In genomic region chr17:76586741-76587487, GRCh38 we compare ENCODE assay signal across 12 cellular contexts. TPM values are rescaled to one million over a fixed set of nuclear protein-coding genes. Genes with fewer than 3 reads are reported as not detected.
DNase-seq lines count a peak whose midpoint lies in the region; ATAC-seq and TF ChIP-seq lines count a peak whose summit lies in the region.
"Had no signal": no experiment of that assay in that cellular context is flagged by ENCODE, and none has a peak within 500 bp of the region (broad histone marks: within the 10 kb centered on the region; RNA-seq: fewer than 3 reads in every experiment).

No MANE protein-coding gene starts in this region.

- no peaks in the 10 kb centered on the region for H3K9me3 Mint-ChIP-seq in activated T-helper 1 cell treated with anti-CD3 and anti-CD28 coated beads, Interleukin-12 subunit alpha, Interleukin-12 subunit beta, Interleukin-2, Interleukin-4 antibody, amounts not matched to agents 30 ng/mL and 10 ng/mL and 1 ng/mL, durations not matched to agents 14 hours and 24 hours and 36 hours
- H3K9me3 Mint-ChIP-seq: activated CD4-positive, alpha-beta T cell treated with anti-CD3 and anti-CD28 coated beads, Interleukin-2, amount 10 ng/mL, durations not matched to agents 24 days and 14 days; stimulated activated naive CD8-positive, alpha-beta T cell treated with anti-CD3 and anti-CD28 coated beads, Interleukin-15, Interleukin-2, amounts not matched to agents 100 ng/mL and 50 ng/mL, for 24 hours had no signal

- H3K4me1 ChIP-seq in BLaER1 treated with 17β-estradiol and CSF1 and Interleukin-3, amounts not matched to agents 10 nM and 100 nM = peaks cover 11 to 40% (median 34%) of the 10 kb centered on the region in 10 experiments; a peak in 17 of 20 replicates
- H3K4me1 ChIP-seq in PC-9 (replicated peaks; ENCODE audit: insufficient read depth) (no peaks in the 10 kb centered on the region), iPS-15b (ENCODE audit: control insufficient read depth, insufficient read depth, low read length) (peaks cover 3% of the 10 kb centered on the region)

- no peak overlapping the region for H3K4me3 Mint-ChIP-seq in activated T-helper 1 cell treated with anti-CD3 and anti-CD28 coated beads, Interleukin-12 subunit alpha, Interleukin-12 subunit beta, Interleukin-2, Interleukin-4 antibody, amounts not matched to agents 30 ng/mL and 10 ng/mL and 1 ng/mL, durations not matched to agents 14 hours and 24 hours and 36 hours
- H3K4me3 Mint-ChIP-seq: activated CD4-positive, alpha-beta T cell treated with anti-CD3 and anti-CD28 coated beads, Interleukin-2, amount 10 ng/mL, durations not matched to agents 24 days and 14 days; stimulated activated naive CD8-positive, alpha-beta T cell treated with anti-CD3 and anti-CD28 coated beads, Interleukin-15, Interleukin-2, amounts not matched to agents 100 ng/mL and 50 ng/mL, for 24 hours had no signal

- no peaks in the 10 kb centered on the region for H3K9me2 ChIP-seq in PC-9 (ENCODE audit: insufficient read depth)

- TSS peak; percentile 83 for BruUV-seq in PC-9 (replicated peaks; lab: Mats Ljungman, UMichigan)

- DNase-seq in H7 (peak; percentile 41), PC-9 (no peak), NCI-H2196 (lab: John Stamatoyannopoulos, UW; ENCODE audit: unreplicated experiment) (no peak), A172 (ENCODE audit: low spot score) (no peak)
- DNase-seq in activated T-helper 1 cell treated with anti-CD3 and anti-CD28 coated beads, Interleukin-12 subunit alpha, Interleukin-12 subunit beta, Interleukin-2, Interleukin-4 antibody, amounts not matched to agents 30 ng/mL and 10 ng/mL and 1 ng/mL, durations not matched to agents 14 hours and 24 hours and 36 hours (ENCODE audit: low spot score) = no peak

- no peaks in the 10 kb centered on the region for H3K36me3 ChIP-seq in BLaER1 treated with 17β-estradiol and CSF1 and Interleukin-3, amounts not matched to agents 10 nM and 100 nM
- H3K36me3 ChIP-seq in H7 (replicated peaks; ENCODE audit: control insufficient read depth, insufficient read depth, low read length) (no peaks in the 10 kb centered on the region), PC-9 (ENCODE audit: low read depth) (no peaks in the 10 kb centered on the region), iPS-15b (ENCODE audit: control insufficient read depth, insufficient read depth, low read length) (no peaks in the 10 kb centered on the region)

- peak overlapping the region in 1 of 10 experiments; percentile 14; a peak in 1 of 20 replicates for H3K4me3 ChIP-seq in BLaER1 treated with 17β-estradiol and CSF1 and Interleukin-3, amounts not matched to agents 10 nM and 100 nM
- H3K4me3 ChIP-seq in H7 (ENCODE audit: insufficient read depth, low read depth, low read length) (no peak overlapping the region), PC-9 (no peak overlapping the region), iPS-15b (ENCODE audit: low read depth, low read length) (peak overlapping the region; percentile 20)

- peaks cover 0 to 29% (median 26%) of the 10 kb centered on the region in 11 experiments; a peak in 16 of 22 replicates for H4K20me1 ChIP-seq in BLaER1 treated with 17β-estradiol and CSF1 and Interleukin-3, amounts not matched to agents 10 nM and 100 nM
- H4K20me1 ChIP-seq in PC-9 (ENCODE audit: insufficient read depth) = no peaks in the 10 kb centered on the region

- peaks cover 4% of the 10 kb centered on the region; the same call in 1 of the 2 replicates for H3F3A ChIP-seq in PC-9 (ENCODE audit: insufficient read depth, low read depth)

- no peak overlapping the region for H3K27ac Mint-ChIP-seq in activated T-helper 1 cell treated with anti-CD3 and anti-CD28 coated beads, Interleukin-12 subunit alpha, Interleukin-12 subunit beta, Interleukin-2, Interleukin-4 antibody, amounts not matched to agents 30 ng/mL and 10 ng/mL and 1 ng/mL, durations not matched to agents 14 hours and 24 hours and 36 hours
- H3K27ac Mint-ChIP-seq: activated CD4-positive, alpha-beta T cell treated with anti-CD3 and anti-CD28 coated beads, Interleukin-2, amount 10 ng/mL, durations not matched to agents 24 days and 14 days; stimulated activated naive CD8-positive, alpha-beta T cell treated with anti-CD3 and anti-CD28 coated beads, Interleukin-15, Interleukin-2, amounts not matched to agents 100 ng/mL and 50 ng/mL, for 24 hours had no signal

- CTCF ChIA-PET in PC-9 (lab: Charles Lee) = interaction anchor here (0.6 to 1.6 kb wide), 2 partner anchors 25 to 28 kb away, joined by 3 to 5 read pairs; no protein-coding TSS in a partner anchor

- TF ChIP-seq CTCF in PC-9 (conservative IDR thresholded peaks at IDR 0.05) = no peak

- H3K36me3 Mint-ChIP-seq in activated T-helper 1 cell treated with anti-CD3 and anti-CD28 coated beads, Interleukin-12 subunit alpha, Interleukin-12 subunit beta, Interleukin-2, Interleukin-4 antibody, amounts not matched to agents 30 ng/mL and 10 ng/mL and 1 ng/mL, durations not matched to agents 14 hours and 24 hours and 36 hours (ENCODE audit: low read depth) = no peaks in the 10 kb centered on the region

- H3K79me2 ChIP-seq in PC-9 (ENCODE audit: low read depth) = no peaks in the 10 kb centered on the region

- H3K4me2 ChIP-seq in BLaER1 treated with 17β-estradiol and CSF1 and Interleukin-3, amounts not matched to agents 10 nM and 100 nM = peak overlapping the region; percentile 6 to 90 (median 48); a peak in 17 of 22 replicates
- 0 out of 2 replicates have a peak overlapping the region, but pooled peaks have one; percentile 26 for H3K4me2 ChIP-seq in PC-9

- no peak for ATAC-seq in HG03175 (IDR thresholded peaks at IDR 0.05; ENCODE audit: unreplicated experiment)

- H3K27me3 ChIP-seq in BLaER1 treated with 17β-estradiol and CSF1 and Interleukin-3, amounts not matched to agents 10 nM and 100 nM = peaks cover 66 to 82% (median 76%) of the 10 kb centered on the region in 11 experiments
- H3K27me3 ChIP-seq in H7 (ENCODE audit: control insufficient read depth, insufficient read depth, low read length) = peaks cover 46% of the 10 kb centered on the region
- no peaks in the 10 kb centered on the region for H3K27me3 ChIP-seq in PC-9 (ENCODE audit: insufficient read depth, low read depth)
- peaks cover 54% of the 10 kb centered on the region for H3K27me3 ChIP-seq in iPS-15b (ENCODE audit: control insufficient read depth, insufficient read depth, low read length)

- no peak overlapping the region for H3K27ac ChIP-seq in BLaER1 treated with 17β-estradiol and CSF1 and Interleukin-3, amounts not matched to agents 10 nM and 100 nM
- H3K27ac ChIP-seq in PC-9 = no peak overlapping the region

- peaks cover 0 to 6% (median 0%) of the 10 kb centered on the region in 11 experiments; a peak in 1 of 22 replicates for H3K9me3 ChIP-seq in BLaER1 treated with 17β-estradiol and CSF1 and Interleukin-3, amounts not matched to agents 10 nM and 100 nM (replicated peaks in 1 of 11)
- no peaks in the 10 kb centered on the region for H3K9me3 ChIP-seq in PC-9 (ENCODE audit: insufficient read depth, low read depth)
- no peaks in the 10 kb centered on the region for H3K9me3 ChIP-seq in iPS-15b (ENCODE audit: control insufficient read depth, insufficient read depth, low read length)

- peaks cover 5% of the 10 kb centered on the region for H3K4me1 Mint-ChIP-seq in activated T-helper 1 cell treated with anti-CD3 and anti-CD28 coated beads, Interleukin-12 subunit alpha, Interleukin-12 subunit beta, Interleukin-2, Interleukin-4 antibody, amounts not matched to agents 30 ng/mL and 10 ng/mL and 1 ng/mL, durations not matched to agents 14 hours and 24 hours and 36 hours (ENCODE audit: low read depth)

- H3K27me3 Mint-ChIP-seq in activated T-helper 1 cell treated with anti-CD3 and anti-CD28 coated beads, Interleukin-12 subunit alpha, Interleukin-12 subunit beta, Interleukin-2, Interleukin-4 antibody, amounts not matched to agents 30 ng/mL and 10 ng/mL and 1 ng/mL, durations not matched to agents 14 hours and 24 hours and 36 hours (ENCODE audit: insufficient read depth) = peaks cover 75% of the 10 kb centered on the region

- intact Hi-C loops in PC-9 (cut with micrococcal nuclease; ENCODE audit: unreplicated experiment) = loop anchor here (1.0 kb wide), 1 partner anchor 26 kb away; no protein-coding TSS in a partner anchor
- intact Hi-C loops in activated T-helper 1 cell treated with anti-CD3 and anti-CD28 coated beads, Interleukin-12 subunit alpha, Interleukin-12 subunit beta, Interleukin-2, Interleukin-4 antibody, amounts not matched to agents 30 ng/mL and 10 ng/mL and 1 ng/mL, durations not matched to agents 14 hours and 24 hours and 36 hours (cut with micrococcal nuclease) = no loop called here

- H2AFZ ChIP-seq in PC-9 = no peak overlapping the region

- POLR2A ChIA-PET in PC-9 (lab: Charles Lee; ENCODE audit: unreplicated experiment) = interaction anchor here (0.7 to 0.9 kb wide), 2 partner anchors 15 to 234 kb away, joined by 3 to 4 read pairs; no protein-coding TSS in a partner anchor

- no peak overlapping the region for H3K9ac ChIP-seq in BLaER1 treated with 17β-estradiol and CSF1 and Interleukin-3, amounts not matched to agents 10 nM and 100 nM
- H3K9ac ChIP-seq in iPS-15b (ENCODE audit: low read depth, low read length) = no peak overlapping the region

RNA-seq across cellular contexts. Expression of gene ST6GALNAC2, which starts 1.3 kb away (rescaled TPM):
- total RNA-seq in H7 (2014; rRNA removed; shearing (Covaris generic)) = 1.7 and 2.4 TPM in 2 replicates
- 15.5 and 18.7 TPM in 2 replicates for total RNA-seq in PC-9 (2021)
- not detected in 2 replicates for total RNA-seq in activated T-helper 1 cell treated with anti-CD3 and anti-CD28 coated beads, Interleukin-12 subunit alpha, Interleukin-12 subunit beta, Interleukin-2, Interleukin-4 antibody, amounts not matched to agents 30 ng/mL and 10 ng/mL and 1 ng/mL, durations not matched to agents 14 hours and 24 hours and 36 hours
- total RNA-seq in A172 (2014; rRNA removed; shearing (Covaris generic)) = 5.1 and 6.8 TPM in 2 replicates
- total RNA-seq: activated CD4-positive, alpha-beta T cell treated with anti-CD3 and anti-CD28 coated beads, Interleukin-2, amount 10 ng/mL, durations not matched to agents 24 days and 14 days; HT1080 had no signal

RNA-seq across cellular contexts. Expression of gene PRCD, which starts 47.1 kb away (rescaled TPM):
- 0.70 and 0.83 TPM in 2 replicates for total RNA-seq in H7 (2014; rRNA removed; shearing (Covaris generic))
- total RNA-seq in PC-9 (2021) = 2.6 and 2.7 TPM in 2 replicates
- not detected in 2 replicates for total RNA-seq in activated T-helper 1 cell treated with anti-CD3 and anti-CD28 coated beads, Interleukin-12 subunit alpha, Interleukin-12 subunit beta, Interleukin-2, Interleukin-4 antibody, amounts not matched to agents 30 ng/mL and 10 ng/mL and 1 ng/mL, durations not matched to agents 14 hours and 24 hours and 36 hours
- not detected in 2 replicates for total RNA-seq in A172 (2014; rRNA removed; shearing (Covaris generic))
- total RNA-seq: activated CD4-positive, alpha-beta T cell treated with anti-CD3 and anti-CD28 coated beads, Interleukin-2, amount 10 ng/mL, durations not matched to agents 24 days and 14 days; HT1080 had no signal

RNA-seq across cellular contexts. Expression of gene CYGB, which starts 49.4 kb away (rescaled TPM):
- 1.4 and 3.5 TPM in 2 replicates for total RNA-seq in H7 (2014; rRNA removed; shearing (Covaris generic))
- 0.93 and 1.1 TPM in 2 replicates for total RNA-seq in PC-9 (2021)
- total RNA-seq in activated T-helper 1 cell treated with anti-CD3 and anti-CD28 coated beads, Interleukin-12 subunit alpha, Interleukin-12 subunit beta, Interleukin-2, Interleukin-4 antibody, amounts not matched to agents 30 ng/mL and 10 ng/mL and 1 ng/mL, durations not matched to agents 14 hours and 24 hours and 36 hours = not detected in 2 replicates
- total RNA-seq in A172 (2014; rRNA removed; shearing (Covaris generic)) = 0.05 and 1.1 TPM in 2 replicates
- total RNA-seq: activated CD4-positive, alpha-beta T cell treated with anti-CD3 and anti-CD28 coated beads, Interleukin-2, amount 10 ng/mL, durations not matched to agents 24 days and 14 days had no signal

RNA-seq across cellular contexts. Expression of gene ST6GALNAC1, which starts 56.6 kb away (rescaled TPM):
- not detected in 2 replicates for total RNA-seq in H7 (2014; rRNA removed; shearing (Covaris generic))
- 0.75 and 0.76 TPM in 2 replicates for total RNA-seq in PC-9 (2021)
- 0.78 and 0.83 TPM in 2 replicates for total RNA-seq in activated T-helper 1 cell treated with anti-CD3 and anti-CD28 coated beads, Interleukin-12 subunit alpha, Interleukin-12 subunit beta, Interleukin-2, Interleukin-4 antibody, amounts not matched to agents 30 ng/mL and 10 ng/mL and 1 ng/mL, durations not matched to agents 14 hours and 24 hours and 36 hours
- not detected in 2 replicates for total RNA-seq in A172 (2014; rRNA removed; shearing (Covaris generic))
- total RNA-seq: fibroblast of villous mesenchyme, HT1080 had no signal
